ENCODE assay signal across 21 cellular contexts in genomic region chr4:155071962-155072361, GRCh38.
DNase-seq lines count a peak whose midpoint lies in the region; ATAC-seq, FAIRE-seq and TF ChIP-seq lines count a peak whose summit lies in the region.
"Had no signal": no experiment of that assay in that cellular context is flagged by ENCODE, and none has a peak within 500 bp of the region (broad histone marks: within the 10 kb centered on the region; RNA-seq: fewer than 3 reads in every experiment).

No MANE protein-coding gene starts in this region.

- peak; percentile 16 for DNase-seq in BE2C
- DNase-seq in SK-N-DZ (ENCODE audit: low spot score) = peak; percentile 86
- no peak for DNase-seq in activated CD4-positive, alpha-beta memory T cell treated with anti-CD3 and anti-CD28 coated beads, Interleukin-2, amount 10 ng/mL, durations not matched to agents 7 days and 5 days
- DNase-seq in NCI-H128 (lab: John Stamatoyannopoulos, UW; ENCODE audit: unreplicated experiment) = no peak
- DNase-seq in GM19239 (ENCODE audit: insufficient read length, low spot score) = no peak
- no peak for DNase-seq in midbrain (lab: John Stamatoyannopoulos, UW)
- DNase-seq: AML-193; Calu3; CD8-positive, alpha-beta memory T cell; DMS153; MG63; NCI-H1436; NCI-H187 treated with DMSO at 0.1 percent for 48 hours; NK-92 treated with Interleukin-12 subunit alpha and Interleukin-12 subunit beta, amount 100 ng/mL, for 24 hours; SIG-M5; T-helper 1 cell had no signal

- H3K27me3 ChIP-seq in BE2C = no peaks in the 10 kb centered on the region
- H3K27me3 ChIP-seq: MG63 had no signal

- H3K36me3 ChIP-seq in BE2C = no peaks in the 10 kb centered on the region
- H3K36me3 ChIP-seq: HAP-1, MG63 had no signal

- CTCF ChIA-PET in activated CD4-positive, alpha-beta memory T cell treated with anti-CD3 and anti-CD28 coated beads, Interleukin-2, amount 10 ng/mL, durations not matched to agents 7 days and 5 days (lab: Charles Lee) = no interaction called here

- FAIRE-seq in GM19239 (lab: Jason Lieb, UNC) = no peak

- H3K4me3 Mint-ChIP-seq in activated CD4-positive, alpha-beta memory T cell treated with anti-CD3 and anti-CD28 coated beads, Interleukin-2, amount 10 ng/mL, durations not matched to agents 7 days and 5 days = no peak overlapping the region
- H3K4me3 Mint-ChIP-seq: CD8-positive, alpha-beta memory T cell; GM23338 had no signal

- peaks cover 14% of the 10 kb centered on the region for H3K4me1 ChIP-seq in BE2C
- H3K4me1 ChIP-seq: HAP-1 had no signal

- H3K4me1 Mint-ChIP-seq in activated CD4-positive, alpha-beta memory T cell treated with anti-CD3 and anti-CD28 coated beads, Interleukin-2, amount 10 ng/mL, durations not matched to agents 7 days and 5 days = no peaks in the 10 kb centered on the region
- H3K4me1 Mint-ChIP-seq: CD8-positive, alpha-beta memory T cell; GM23338 had no signal

- TF ChIP-seq CTCF in BE2C (IDR thresholded peaks at IDR 0.05; ENCODE audit: low read depth, low read length) = no peak

- POLR2A ChIA-PET in activated CD4-positive, alpha-beta memory T cell treated with anti-CD3 and anti-CD28 coated beads, Interleukin-2, amount 10 ng/mL, durations not matched to agents 7 days and 5 days (lab: Charles Lee) = no interaction called here

- no peaks in the 10 kb centered on the region for H3K9me3 Mint-ChIP-seq in activated CD4-positive, alpha-beta memory T cell treated with anti-CD3 and anti-CD28 coated beads, Interleukin-2, amount 10 ng/mL, durations not matched to agents 7 days and 5 days
- H3K9me3 Mint-ChIP-seq: GM23338 had no signal

- no peaks in the 10 kb centered on the region for H3K27me3 Mint-ChIP-seq in activated CD4-positive, alpha-beta memory T cell treated with anti-CD3 and anti-CD28 coated beads, Interleukin-2, amount 10 ng/mL, durations not matched to agents 7 days and 5 days
- H3K27me3 Mint-ChIP-seq: CD8-positive, alpha-beta memory T cell had no signal

- H3K4me3 ChIP-seq in BE2C (ENCODE audit: low read depth, low read length) = no peak overlapping the region
- H3K4me3 ChIP-seq: GM23338, HAP-1, MG63 had no signal

- no peak overlapping the region for H3K27ac Mint-ChIP-seq in activated CD4-positive, alpha-beta memory T cell treated with anti-CD3 and anti-CD28 coated beads, Interleukin-2, amount 10 ng/mL, durations not matched to agents 7 days and 5 days
- H3K27ac Mint-ChIP-seq: CD8-positive, alpha-beta memory T cell; GM23338 had no signal

- H3K36me3 Mint-ChIP-seq in activated CD4-positive, alpha-beta memory T cell treated with anti-CD3 and anti-CD28 coated beads, Interleukin-2, amount 10 ng/mL, durations not matched to agents 7 days and 5 days (ENCODE audit: low read depth) = no peaks in the 10 kb centered on the region
- H3K36me3 Mint-ChIP-seq: CD8-positive, alpha-beta memory T cell had no signal

- ATAC-seq in GM18870 (IDR thresholded peaks at IDR 0.05; ENCODE audit: unreplicated experiment) (peak; percentile 4), GM21717 (IDR thresholded peaks at IDR 0.05; ENCODE audit: unreplicated experiment) (peak; percentile 12)
- ATAC-seq: GM23338, Panc1 had no signal

- H3K9me3 ChIP-seq in BE2C = no peaks in the 10 kb centered on the region; the same call in 1 of the 2 replicates
- H3K9me3 ChIP-seq: HAP-1, MG63 had no signal

Comparison
In these comparisons a context has a peak if more than half of its experiments do, and no peak if none do; other contexts are left out.
1. DNase-seq: peak in BE2C (single experiment) and SK-N-DZ (single experiment); none in activated CD4-positive, alpha-beta memory T cell treated with anti-CD3 and anti-CD28 coated beads, Interleukin-2, amount 10 ng/mL, durations not matched to agents 7 days and 5 days (single experiment), NCI-H128 (single experiment), GM19239 (single experiment) and midbrain (single experiment).